ENCODE assay signal across 8 cellular contexts in the genomic region with DNA sequence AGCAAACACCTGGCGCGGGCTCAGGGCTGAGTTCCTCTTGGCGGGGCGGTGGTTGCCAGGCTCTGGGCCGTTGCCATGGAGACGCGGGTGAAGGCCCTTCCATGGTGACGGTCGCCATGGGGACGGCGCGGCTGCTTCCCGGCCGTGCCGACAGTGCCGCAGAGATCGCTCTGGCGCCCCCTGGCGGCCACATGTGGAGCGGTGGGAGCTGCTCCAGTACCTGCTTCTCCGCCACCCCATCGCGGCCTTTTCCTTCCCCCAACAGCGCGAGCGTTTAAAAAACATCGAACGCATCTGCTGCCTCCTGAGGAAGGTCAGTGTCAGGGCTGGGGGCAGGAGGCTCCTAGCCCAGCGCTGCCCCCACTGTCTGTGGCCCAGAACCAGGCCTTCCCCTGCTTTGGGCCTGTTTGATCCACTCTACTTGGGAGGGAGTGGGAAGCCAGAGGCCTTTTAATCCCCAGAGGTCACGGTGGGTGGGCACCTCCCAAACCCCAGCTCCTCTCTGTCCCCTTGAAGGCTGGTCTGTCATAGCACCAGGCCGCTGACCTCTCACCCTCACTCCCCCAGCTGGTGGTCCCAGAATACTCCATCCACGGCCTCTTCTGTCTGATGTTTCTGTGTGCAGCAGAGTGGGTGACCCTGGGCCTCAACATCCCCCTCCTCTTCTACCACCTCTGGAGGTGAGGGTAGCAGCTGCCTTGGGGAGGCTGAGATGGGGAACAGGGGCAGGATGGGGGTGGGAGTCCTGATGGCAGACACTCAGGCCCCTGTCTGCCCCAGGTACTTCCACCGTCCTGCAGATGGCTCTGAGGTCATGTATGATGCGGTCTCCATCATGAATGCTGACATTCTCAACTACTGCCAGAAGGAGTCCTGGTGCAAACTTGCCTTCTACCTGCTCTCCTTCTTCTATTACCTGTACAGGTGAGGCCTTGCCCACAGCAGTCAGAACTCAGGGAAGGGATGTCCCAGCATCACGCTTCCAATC. TPM values are rescaled to one million over a fixed set of nuclear protein-coding genes. Genes with fewer than 3 reads are reported as not detected.
DNase-seq lines count a peak whose midpoint lies in the region; TF ChIP-seq lines count a peak whose summit lies in the region.

No MANE protein-coding gene starts in this region.

- POLR2A ChIA-PET in HEK293 (lab: Yijun Ruan, JAX) = interaction anchor here (0.6 to 1.6 kb wide), 4 partner anchors 8 to 771 kb away, joined by 4 to 8 read pairs (median 4); a partner anchor contains a TSS

- H3K9me3 ChIP-seq in HEK293 (ENCODE audit: control insufficient read depth, insufficient read depth, low read depth, low read length) = no peaks in the 10 kb centered on the region

- H3K4me3 ChIP-seq in HEK293 (ENCODE audit: low read depth, low read length) (no peak overlapping the region), foreskin fibroblast (ENCODE audit: low read depth in 1 of 2, low read length in 2 of 2) (no peak overlapping the region)

- CTCF ChIA-PET in HEK293 (lab: Yijun Ruan, JAX) = interaction anchor here (0.6 to 3.8 kb wide), 15 partner anchors 12 to 525 kb away, joined by 3 to 24 read pairs (median 4); a partner anchor contains a TSS

- H3K36me3 ChIP-seq in HEK293 (ENCODE audit: control insufficient read depth in 2 of 2, insufficient read depth in 1 of 2, low read length in 2 of 2) = peaks cover 0 to 31% of the 10 kb centered on the region in 2 experiments; a peak in 1 of 3 replicates

- no peak overlapping the region for H3K27ac ChIP-seq in HEK293 (ENCODE audit: extremely low read depth, low read depth, low read length)
- peak overlapping the region; percentile 73 for H3K27ac ChIP-seq in temporal lobe (ENCODE audit: low read depth, low read length)

- peak; percentile 83 for DNase-seq in GM04504 (ENCODE audit: low read depth)
- peak; percentile 98 for DNase-seq in MV-4-11 (lab: John Stamatoyannopoulos, UW)
- peak; percentile 62 for DNase-seq in SIG-M5 (lab: John Stamatoyannopoulos, UW)
- peak; percentile 99 for DNase-seq in activated gamma-delta T cell (lab: John Stamatoyannopoulos, UW)
- peak; percentile 93 to 99 for DNase-seq in foreskin fibroblast
- DNase-seq in nucleus accumbens (lab: John Stamatoyannopoulos, UW) = peak; percentile 76 to 100 (median 96)

- no peaks in the 10 kb centered on the region for H3K4me1 ChIP-seq in HEK293 (ENCODE audit: control insufficient read depth, insufficient read depth, low read length)

- peak; percentile 93 for TF ChIP-seq CTCF in HEK293 (tag by site-specific recombination; IDR thresholded peaks at IDR 0.05)
- TF ChIP-seq CTCF in foreskin fibroblast (IDR thresholded peaks at IDR 0.05; ENCODE audit: low read depth, low read length) = peak; percentile 85

TF ChIP-seq in HEK293, 187 proteins besides CTCF, POLR2A, EP300 and RAD21 (continues in another document):
- TF ChIP-seq, protein P1, sequence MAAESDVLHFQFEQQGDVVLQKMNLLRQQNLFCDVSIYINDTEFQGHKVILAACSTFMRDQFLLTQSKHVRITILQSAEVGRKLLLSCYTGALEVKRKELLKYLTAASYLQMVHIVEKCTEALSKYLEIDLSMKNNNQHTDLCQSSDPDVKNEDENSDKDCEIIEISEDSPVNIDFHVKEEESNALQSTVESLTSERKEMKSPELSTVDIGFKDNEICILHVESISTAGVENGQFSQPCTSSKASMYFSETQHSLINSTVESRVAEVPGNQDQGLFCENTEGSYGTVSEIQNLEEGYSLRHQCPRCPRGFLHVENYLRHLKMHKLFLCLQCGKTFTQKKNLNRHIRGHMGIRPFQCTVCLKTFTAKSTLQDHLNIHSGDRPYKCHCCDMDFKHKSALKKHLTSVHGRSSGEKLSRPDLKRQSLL (tag by site-specific recombination; IDR thresholded peaks at IDR 0.05) = 0 out of 2 replicates have a peak, but pooled peaks have one; percentile 8
- TF ChIP-seq ZNF341 (tag by site-specific recombination; IDR thresholded peaks at IDR 0.05; ENCODE audit: low read depth) (peak; percentile 81), IKZF3 (tag by site-specific recombination; IDR thresholded peaks at IDR 0.05) (0 out of 2 replicates have a peak, but pooled peaks have one; percentile 38), SP2 (tag by site-specific recombination; IDR thresholded peaks at IDR 0.05) (peak; percentile 23; the same call in 1 of the 2 replicates), ZNF324 (tag by site-specific recombination; IDR thresholded peaks at IDR 0.05) (0 out of 2 replicates have a peak, but pooled peaks have one; percentile 23), ZNF629 (tag by site-specific recombination; IDR thresholded peaks at IDR 0.05) (peak; percentile 24; the same call in 1 of the 2 replicates), ZBTB17 (tag by site-specific recombination; IDR thresholded peaks at IDR 0.05) (peak; percentile 58; the same call in 1 of the 2 replicates), ZNF600 (tag by site-specific recombination; IDR thresholded peaks at IDR 0.05) (peak; percentile 32; the same call in 1 of the 2 replicates), ZNF394 (tag by site-specific recombination; IDR thresholded peaks at IDR 0.05; ENCODE audit: borderline replicate concordance) (peak; percentile 61; the same call in 1 of the 2 replicates)
- TF ChIP-seq, protein P2, sequence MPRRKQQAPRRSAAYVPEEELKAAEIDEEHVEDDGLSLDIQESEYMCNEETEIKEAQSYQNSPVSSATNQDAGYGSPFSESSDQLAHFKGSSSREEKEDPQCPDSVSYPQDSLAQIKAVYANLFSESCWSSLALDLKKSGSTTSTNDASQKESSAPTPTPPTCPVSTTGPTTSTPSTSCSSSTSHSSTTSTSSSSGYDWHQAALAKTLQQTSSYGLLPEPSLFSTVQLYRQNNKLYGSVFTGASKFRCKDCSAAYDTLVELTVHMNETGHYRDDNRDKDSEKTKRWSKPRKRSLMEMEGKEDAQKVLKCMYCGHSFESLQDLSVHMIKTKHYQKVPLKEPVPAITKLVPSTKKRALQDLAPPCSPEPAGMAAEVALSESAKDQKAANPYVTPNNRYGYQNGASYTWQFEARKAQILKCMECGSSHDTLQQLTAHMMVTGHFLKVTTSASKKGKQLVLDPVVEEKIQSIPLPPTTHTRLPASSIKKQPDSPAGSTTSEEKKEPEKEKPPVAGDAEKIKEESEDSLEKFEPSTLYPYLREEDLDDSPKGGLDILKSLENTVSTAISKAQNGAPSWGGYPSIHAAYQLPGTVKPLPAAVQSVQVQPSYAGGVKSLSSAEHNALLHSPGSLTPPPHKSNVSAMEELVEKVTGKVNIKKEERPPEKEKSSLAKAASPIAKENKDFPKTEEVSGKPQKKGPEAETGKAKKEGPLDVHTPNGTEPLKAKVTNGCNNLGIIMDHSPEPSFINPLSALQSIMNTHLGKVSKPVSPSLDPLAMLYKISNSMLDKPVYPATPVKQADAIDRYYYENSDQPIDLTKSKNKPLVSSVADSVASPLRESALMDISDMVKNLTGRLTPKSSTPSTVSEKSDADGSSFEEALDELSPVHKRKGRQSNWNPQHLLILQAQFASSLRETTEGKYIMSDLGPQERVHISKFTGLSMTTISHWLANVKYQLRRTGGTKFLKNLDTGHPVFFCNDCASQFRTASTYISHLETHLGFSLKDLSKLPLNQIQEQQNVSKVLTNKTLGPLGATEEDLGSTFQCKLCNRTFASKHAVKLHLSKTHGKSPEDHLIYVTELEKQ (tag by site-specific recombination; IDR thresholded peaks at IDR 0.05; ENCODE audit: borderline replicate concordance) = no peak
- TF ChIP-seq, protein P3, sequence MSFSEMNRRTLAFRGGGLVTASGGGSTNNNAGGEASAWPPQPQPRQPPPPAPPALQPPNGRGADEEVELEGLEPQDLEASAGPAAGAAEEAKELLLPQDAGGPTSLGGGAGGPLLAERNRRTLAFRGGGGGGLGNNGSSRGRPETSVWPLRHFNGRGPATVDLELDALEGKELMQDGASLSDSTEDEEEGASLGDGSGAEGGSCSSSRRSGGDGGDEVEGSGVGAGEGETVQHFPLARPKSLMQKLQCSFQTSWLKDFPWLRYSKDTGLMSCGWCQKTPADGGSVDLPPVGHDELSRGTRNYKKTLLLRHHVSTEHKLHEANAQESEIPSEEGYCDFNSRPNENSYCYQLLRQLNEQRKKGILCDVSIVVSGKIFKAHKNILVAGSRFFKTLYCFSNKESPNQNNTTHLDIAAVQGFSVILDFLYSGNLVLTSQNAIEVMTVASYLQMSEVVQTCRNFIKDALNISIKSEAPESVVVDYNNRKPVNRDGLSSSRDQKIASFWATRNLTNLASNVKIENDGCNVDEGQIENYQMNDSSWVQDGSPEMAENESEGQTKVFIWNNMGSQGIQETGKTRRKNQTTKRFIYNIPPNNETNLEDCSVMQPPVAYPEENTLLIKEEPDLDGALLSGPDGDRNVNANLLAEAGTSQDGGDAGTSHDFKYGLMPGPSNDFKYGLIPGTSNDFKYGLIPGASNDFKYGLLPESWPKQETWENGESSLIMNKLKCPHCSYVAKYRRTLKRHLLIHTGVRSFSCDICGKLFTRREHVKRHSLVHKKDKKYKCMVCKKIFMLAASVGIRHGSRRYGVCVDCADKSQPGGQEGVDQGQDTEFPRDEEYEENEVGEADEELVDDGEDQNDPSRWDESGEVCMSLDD (tag by site-specific recombination; IDR thresholded peaks at IDR 0.05) = 0 out of 2 replicates have a peak, but pooled peaks have one; percentile 17
- TF ChIP-seq, protein P4, sequence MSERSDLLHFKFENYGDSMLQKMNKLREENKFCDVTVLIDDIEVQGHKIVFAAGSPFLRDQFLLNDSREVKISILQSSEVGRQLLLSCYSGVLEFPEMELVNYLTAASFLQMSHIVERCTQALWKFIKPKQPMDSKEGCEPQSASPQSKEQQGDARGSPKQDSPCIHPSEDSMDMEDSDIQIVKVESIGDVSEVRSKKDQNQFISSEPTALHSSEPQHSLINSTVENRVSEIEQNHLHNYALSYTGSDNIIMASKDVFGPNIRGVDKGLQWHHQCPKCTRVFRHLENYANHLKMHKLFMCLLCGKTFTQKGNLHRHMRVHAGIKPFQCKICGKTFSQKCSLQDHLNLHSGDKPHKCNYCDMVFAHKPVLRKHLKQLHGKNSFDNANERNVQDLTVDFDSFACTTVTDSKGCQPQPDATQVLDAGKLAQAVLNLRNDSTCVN (tag by site-specific recombination; optimal IDR thresholded peaks at IDR 0.05) = peak; percentile 15
- TF ChIP-seq, protein P5, sequence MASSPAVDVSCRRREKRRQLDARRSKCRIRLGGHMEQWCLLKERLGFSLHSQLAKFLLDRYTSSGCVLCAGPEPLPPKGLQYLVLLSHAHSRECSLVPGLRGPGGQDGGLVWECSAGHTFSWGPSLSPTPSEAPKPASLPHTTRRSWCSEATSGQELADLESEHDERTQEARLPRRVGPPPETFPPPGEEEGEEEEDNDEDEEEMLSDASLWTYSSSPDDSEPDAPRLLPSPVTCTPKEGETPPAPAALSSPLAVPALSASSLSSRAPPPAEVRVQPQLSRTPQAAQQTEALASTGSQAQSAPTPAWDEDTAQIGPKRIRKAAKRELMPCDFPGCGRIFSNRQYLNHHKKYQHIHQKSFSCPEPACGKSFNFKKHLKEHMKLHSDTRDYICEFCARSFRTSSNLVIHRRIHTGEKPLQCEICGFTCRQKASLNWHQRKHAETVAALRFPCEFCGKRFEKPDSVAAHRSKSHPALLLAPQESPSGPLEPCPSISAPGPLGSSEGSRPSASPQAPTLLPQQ (tag by site-specific recombination; IDR thresholded peaks at IDR 0.05) = peak; percentile 32; the same call in 1 of the 2 replicates

RNA-seq across cellular contexts. Expression of a gene that starts 4.8 kb away (rescaled TPM):
- 45.7 TPM for total RNA-seq in temporal lobe

RNA-seq across cellular contexts. Expression of a gene that starts 6.2 kb away (rescaled TPM):
- 17.2 TPM for total RNA-seq in temporal lobe

RNA-seq across cellular contexts. Expression of a gene that starts 8.9 kb away (rescaled TPM):
- 7.6 TPM for total RNA-seq in temporal lobe

RNA-seq across cellular contexts. Expression of a gene that starts 14.3 kb away (rescaled TPM):
- 34.2 TPM for total RNA-seq in temporal lobe

RNA-seq across cellular contexts. Expression of a gene that starts 25.3 kb away (rescaled TPM):
- total RNA-seq in temporal lobe = 21.9 TPM
